10 cellular contexts compared by ENCODE assay signal in the genomic region with DNA sequence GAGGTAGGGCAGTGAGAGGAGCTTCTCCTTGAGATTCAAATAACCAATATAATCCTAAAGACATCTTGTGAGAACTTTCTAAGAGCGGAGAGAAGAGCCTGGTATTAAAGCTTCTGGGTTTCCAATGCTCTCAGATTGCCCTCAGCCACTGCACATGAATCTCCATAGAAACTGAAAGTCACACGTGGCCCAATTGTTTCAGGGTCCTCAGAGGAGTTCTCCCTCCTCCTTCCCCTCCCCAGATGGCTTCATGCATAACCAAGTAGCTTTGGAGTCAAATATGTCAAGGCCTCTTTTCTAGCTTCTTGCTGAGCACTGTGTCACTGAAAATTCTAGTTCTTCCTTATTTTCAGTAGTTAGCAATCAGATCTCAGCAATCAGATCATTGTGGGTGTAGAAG. TPM values are rescaled to one million over a fixed set of nuclear protein-coding genes. Genes with fewer than 3 reads are reported as not detected.
DNase-seq lines count a peak whose midpoint lies in the region; ATAC-seq and TF ChIP-seq lines count a peak whose summit lies in the region.
"Had no signal": no experiment of that assay in that cellular context is flagged by ENCODE, and none has a peak within 500 bp of the region (broad histone marks: within the 10 kb centered on the region; RNA-seq: fewer than 3 reads in every experiment).

No MANE protein-coding gene starts in this region.

- DNase-seq in KBM-7 = peak; percentile 74
- DNase-seq in NCI-H128 (lab: John Stamatoyannopoulos, UW; ENCODE audit: unreplicated experiment) = no peak
- no peak for DNase-seq in upper lobe of right lung
- no peak for DNase-seq in AG20443 (ENCODE audit: low spot score)
- DNase-seq in activated CD8-positive, alpha-beta memory T cell treated with anti-CD3 and anti-CD28 coated beads, Interleukin-2, amount 50 U/mL, for 48 hours = no peak

- H3K9me3 ChIP-seq in BLaER1 = no peaks in the 10 kb centered on the region
- H3K9me3 ChIP-seq in upper lobe of right lung = no peaks in the 10 kb centered on the region

- H4K20me1 ChIP-seq in BLaER1 = no peaks in the 10 kb centered on the region

- H3K36me3 ChIP-seq in BLaER1 (peaks cover 9% of the 10 kb centered on the region; the same call in 1 of the 2 replicates), upper lobe of right lung (no peaks in the 10 kb centered on the region)

- H3K27ac ChIP-seq in BLaER1 (peak overlapping the region; percentile 55), upper lobe of right lung (no peak overlapping the region)
- H3K27ac ChIP-seq: C4-2B had no signal

- in situ Hi-C loops in KBM-7 (cut with MboI; ENCODE audit: low pct_unique_long_range_greater_than_20kb, low sequenced_read_pairs) = no loop called here

- intact Hi-C loops in upper lobe of right lung (cut with DNase I) = no loop called here

- H3K4me2 ChIP-seq in BLaER1 = peak overlapping the region; percentile 79

- peak overlapping the region; percentile 87; the same call in 1 of the 2 replicates for H3K9ac ChIP-seq in BLaER1

- TF ChIP-seq CTCF in upper lobe of right lung (IDR thresholded peaks at IDR 0.05) = no peak

- peaks cover 64% of the 10 kb centered on the region for H3K4me1 ChIP-seq in BLaER1
- no peaks in the 10 kb centered on the region for H3K4me1 ChIP-seq in upper lobe of right lung

- H3K4me3 ChIP-seq in BLaER1 = peak overlapping the region; percentile 72
- H3K4me3 ChIP-seq in upper lobe of right lung = no peak overlapping the region

- H3K27me3 ChIP-seq in BLaER1 (no peaks in the 10 kb centered on the region), upper lobe of right lung (no peaks in the 10 kb centered on the region)

- peak; percentile 56 for ATAC-seq in GM19023 (IDR thresholded peaks at IDR 0.05; ENCODE audit: unreplicated experiment)
- peak; percentile 80 for ATAC-seq in HG02798 (IDR thresholded peaks at IDR 0.05; ENCODE audit: poor library complexity, unreplicated experiment)
- ATAC-seq in upper lobe of right lung = no peak

RNA-seq across cellular contexts. Expression of a gene that starts 2.3 kb away (rescaled TPM):
- 34.1 TPM for total RNA-seq in upper lobe of right lung
- total RNA-seq: dermis blood vessel endothelial cell had no signal

RNA-seq across cellular contexts. Expression of a gene that starts 7.1 kb away (rescaled TPM):
- 133 TPM for total RNA-seq in upper lobe of right lung

RNA-seq across cellular contexts. Expression of a gene that starts 24.0 kb away (rescaled TPM):
- total RNA-seq in upper lobe of right lung = 46.3 TPM

RNA-seq across cellular contexts. Expression of a gene that starts 24.3 kb away (rescaled TPM):
- total RNA-seq in upper lobe of right lung = 67.1 TPM

RNA-seq across cellular contexts. Expression of a gene that starts 35.1 kb away (rescaled TPM):
- 6.4 TPM for total RNA-seq in upper lobe of right lung
